1 cellular context compared by ENCODE assay signal in the genomic region with DNA sequence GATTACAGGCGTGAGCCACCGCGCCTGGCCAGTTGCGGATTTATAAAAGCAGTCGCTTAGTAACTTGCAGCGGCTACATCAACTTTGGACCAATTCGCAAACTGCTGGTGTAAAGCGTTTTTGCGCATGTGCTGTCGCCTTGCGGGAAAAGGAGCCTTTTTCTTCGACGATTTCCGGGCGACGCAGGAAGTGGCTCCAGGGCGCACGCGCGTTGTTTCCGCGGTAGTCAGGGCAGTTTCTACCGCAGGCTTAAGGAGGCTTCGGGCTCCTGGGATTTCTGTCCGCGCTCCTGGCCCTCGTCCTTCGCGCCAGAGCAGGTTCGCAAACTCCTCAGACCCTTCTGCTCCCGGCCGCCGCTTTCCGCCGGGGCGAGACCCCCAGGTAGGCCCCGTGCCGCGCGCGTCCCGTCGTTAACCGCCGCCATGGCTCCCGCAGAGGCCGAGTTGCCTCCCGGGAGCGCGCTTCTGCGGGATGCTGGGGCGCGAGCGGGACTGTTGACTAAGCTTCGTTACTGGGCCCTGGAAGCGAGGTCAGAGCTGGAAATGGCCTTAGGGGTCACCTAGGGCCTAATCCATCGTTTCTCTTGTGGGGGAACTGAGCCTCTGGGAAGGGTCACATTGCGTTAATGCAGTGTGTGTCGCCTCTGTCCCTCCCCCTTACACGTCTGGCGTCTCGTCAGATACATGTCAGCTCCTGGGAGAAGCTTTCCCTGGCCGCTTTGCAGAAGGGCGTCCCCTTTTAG.
TF ChIP-seq lines count a peak whose summit lies in the region.

A gene with protein sequence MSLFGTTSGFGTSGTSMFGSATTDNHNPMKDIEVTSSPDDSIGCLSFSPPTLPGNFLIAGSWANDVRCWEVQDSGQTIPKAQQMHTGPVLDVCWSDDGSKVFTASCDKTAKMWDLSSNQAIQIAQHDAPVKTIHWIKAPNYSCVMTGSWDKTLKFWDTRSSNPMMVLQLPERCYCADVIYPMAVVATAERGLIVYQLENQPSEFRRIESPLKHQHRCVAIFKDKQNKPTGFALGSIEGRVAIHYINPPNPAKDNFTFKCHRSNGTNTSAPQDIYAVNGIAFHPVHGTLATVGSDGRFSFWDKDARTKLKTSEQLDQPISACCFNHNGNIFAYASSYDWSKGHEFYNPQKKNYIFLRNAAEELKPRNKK (plus strand): TSS at position 214 of the 742 bp plus-strand sequence. CDS start 2,784 bp downstream, outside the sequence.

TF ChIP-seq in HEK293, 187 proteins besides CTCF, POLR2A, EP300 and RAD21 (continued from another document and continues in another):
- TF ChIP-seq, protein P1, sequence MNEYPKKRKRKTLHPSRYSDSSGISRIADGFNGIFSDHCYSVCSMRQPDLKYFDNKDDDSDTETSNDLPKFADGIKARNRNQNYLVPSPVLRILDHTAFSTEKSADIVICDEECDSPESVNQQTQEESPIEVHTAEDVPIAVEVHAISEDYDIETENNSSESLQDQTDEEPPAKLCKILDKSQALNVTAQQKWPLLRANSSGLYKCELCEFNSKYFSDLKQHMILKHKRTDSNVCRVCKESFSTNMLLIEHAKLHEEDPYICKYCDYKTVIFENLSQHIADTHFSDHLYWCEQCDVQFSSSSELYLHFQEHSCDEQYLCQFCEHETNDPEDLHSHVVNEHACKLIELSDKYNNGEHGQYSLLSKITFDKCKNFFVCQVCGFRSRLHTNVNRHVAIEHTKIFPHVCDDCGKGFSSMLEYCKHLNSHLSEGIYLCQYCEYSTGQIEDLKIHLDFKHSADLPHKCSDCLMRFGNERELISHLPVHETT (tag by site-specific recombination; IDR thresholded peaks at IDR 0.05) = no peak
- TF ChIP-seq GFI1B (tag by site-specific recombination; IDR thresholded peaks at IDR 0.05) (no peak), WT1 (tag by site-specific recombination; IDR thresholded peaks at IDR 0.05) (no peak), ZNF404 (tag by site-specific recombination; IDR thresholded peaks at IDR 0.05) (no peak), ZNF777 (tag by site-specific recombination; IDR thresholded peaks at IDR 0.05; ENCODE audit: borderline replicate concordance) (peak; percentile 80; the same call in 1 of the 2 replicates), ZNF473 (tag by site-specific recombination; IDR thresholded peaks at IDR 0.05) (no peak), YY1 (tag by site-specific recombination; IDR thresholded peaks at IDR 0.05) (peak; percentile 92), SP3 (tag by site-specific recombination; IDR thresholded peaks at IDR 0.05) (0 out of 2 replicates have a peak, but pooled peaks have one; percentile 34), ZNF561 (tag by site-specific recombination; IDR thresholded peaks at IDR 0.05; ENCODE audit: borderline replicate concordance) (peak; percentile 62), ZNF747 (tag by site-specific recombination; IDR thresholded peaks at IDR 0.05) (no peak), ZNF2 (tag by site-specific recombination; IDR thresholded peaks at IDR 0.05) (peak; percentile 63; the same call in 1 of the 2 replicates), YY2 (tag by site-specific recombination; IDR thresholded peaks at IDR 0.05) (peak; percentile 78), ZBTB8A (tag by site-specific recombination; IDR thresholded peaks at IDR 0.05) (peak; percentile 32; the same call in 1 of the 2 replicates), ZNF248 (tag by site-specific recombination; IDR thresholded peaks at IDR 0.05) (no peak), ZBTB20 (tag by site-specific recombination; IDR thresholded peaks at IDR 0.05) (no peak), EGR2 (tag by site-specific recombination; IDR thresholded peaks at IDR 0.05; ENCODE audit: low read depth) (no peak), ZNF76 (tag by site-specific recombination; IDR thresholded peaks at IDR 0.05; ENCODE audit: borderline replicate concordance, low read depth) (peak; percentile 92), ZNF324 (tag by site-specific recombination; IDR thresholded peaks at IDR 0.05) (0 out of 2 replicates have a peak, but pooled peaks have one; percentile 36), ZNF239 (tag by site-specific recombination; IDR thresholded peaks at IDR 0.05) (no peak), ZBTB1 (tag by site-specific recombination; IDR thresholded peaks at IDR 0.05) (no peak), ZNF660 (tag by site-specific recombination; IDR thresholded peaks at IDR 0.05) (no peak), ZNF776 (tag by site-specific recombination; IDR thresholded peaks at IDR 0.05; ENCODE audit: borderline replicate concordance) (no peak), ZFP69B (tag by site-specific recombination; IDR thresholded peaks at IDR 0.05) (no peak), ZNF585B (tag by site-specific recombination; IDR thresholded peaks at IDR 0.05) (no peak), ZNF132 (tag by site-specific recombination; IDR thresholded peaks at IDR 0.05; ENCODE audit: borderline replicate concordance) (no peak), ZNF169 (tag by site-specific recombination; IDR thresholded peaks at IDR 0.05) (no peak), ZNF670 (tag by site-specific recombination; IDR thresholded peaks at IDR 0.05; ENCODE audit: low read depth) (no peak), SCRT1 (tag by site-specific recombination; IDR thresholded peaks at IDR 0.05; ENCODE audit: borderline replicate concordance) (no peak), ZBTB17 (tag by site-specific recombination; IDR thresholded peaks at IDR 0.05) (peak; percentile 25; the same call in 1 of the 2 replicates), ZNF350 (tag by site-specific recombination; IDR thresholded peaks at IDR 0.05) (no peak), ZBTB48 (tag by site-specific recombination; IDR thresholded peaks at IDR 0.05) (peak; percentile 47; the same call in 1 of the 2 replicates), ZNF837 (tag by site-specific recombination; IDR thresholded peaks at IDR 0.05) (no peak), KLF1 (tag by site-specific recombination; IDR thresholded peaks at IDR 0.05) (0 out of 2 replicates have a peak, but pooled peaks have one; percentile 5), ZNF501 (tag by site-specific recombination; IDR thresholded peaks at IDR 0.05) (0 out of 2 replicates have a peak, but pooled peaks have one; percentile 25), ZSCAN30 (tag by site-specific recombination; IDR thresholded peaks at IDR 0.05) (0 out of 2 replicates have a peak, but pooled peaks have one; percentile 73)
- TF ChIP-seq, protein P2, sequence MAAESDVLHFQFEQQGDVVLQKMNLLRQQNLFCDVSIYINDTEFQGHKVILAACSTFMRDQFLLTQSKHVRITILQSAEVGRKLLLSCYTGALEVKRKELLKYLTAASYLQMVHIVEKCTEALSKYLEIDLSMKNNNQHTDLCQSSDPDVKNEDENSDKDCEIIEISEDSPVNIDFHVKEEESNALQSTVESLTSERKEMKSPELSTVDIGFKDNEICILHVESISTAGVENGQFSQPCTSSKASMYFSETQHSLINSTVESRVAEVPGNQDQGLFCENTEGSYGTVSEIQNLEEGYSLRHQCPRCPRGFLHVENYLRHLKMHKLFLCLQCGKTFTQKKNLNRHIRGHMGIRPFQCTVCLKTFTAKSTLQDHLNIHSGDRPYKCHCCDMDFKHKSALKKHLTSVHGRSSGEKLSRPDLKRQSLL (tag by site-specific recombination; IDR thresholded peaks at IDR 0.05) = no peak
- TF ChIP-seq, protein P3, sequence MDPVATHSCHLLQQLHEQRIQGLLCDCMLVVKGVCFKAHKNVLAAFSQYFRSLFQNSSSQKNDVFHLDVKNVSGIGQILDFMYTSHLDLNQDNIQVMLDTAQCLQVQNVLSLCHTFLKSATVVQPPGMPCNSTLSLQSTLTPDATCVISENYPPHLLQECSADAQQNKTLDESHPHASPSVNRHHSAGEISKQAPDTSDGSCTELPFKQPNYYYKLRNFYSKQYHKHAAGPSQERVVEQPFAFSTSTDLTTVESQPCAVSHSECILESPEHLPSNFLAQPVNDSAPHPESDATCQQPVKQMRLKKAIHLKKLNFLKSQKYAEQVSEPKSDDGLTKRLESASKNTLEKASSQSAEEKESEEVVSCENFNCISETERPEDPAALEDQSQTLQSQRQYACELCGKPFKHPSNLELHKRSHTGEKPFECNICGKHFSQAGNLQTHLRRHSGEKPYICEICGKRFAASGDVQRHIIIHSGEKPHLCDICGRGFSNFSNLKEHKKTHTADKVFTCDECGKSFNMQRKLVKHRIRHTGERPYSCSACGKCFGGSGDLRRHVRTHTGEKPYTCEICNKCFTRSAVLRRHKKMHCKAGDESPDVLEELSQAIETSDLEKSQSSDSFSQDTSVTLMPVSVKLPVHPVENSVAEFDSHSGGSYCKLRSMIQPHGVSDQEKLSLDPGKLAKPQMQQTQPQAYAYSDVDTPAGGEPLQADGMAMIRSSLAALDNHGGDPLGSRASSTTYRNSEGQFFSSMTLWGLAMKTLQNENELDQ (tag by site-specific recombination; IDR thresholded peaks at IDR 0.05; ENCODE audit: low read depth) = no peak
- TF ChIP-seq, protein P4, sequence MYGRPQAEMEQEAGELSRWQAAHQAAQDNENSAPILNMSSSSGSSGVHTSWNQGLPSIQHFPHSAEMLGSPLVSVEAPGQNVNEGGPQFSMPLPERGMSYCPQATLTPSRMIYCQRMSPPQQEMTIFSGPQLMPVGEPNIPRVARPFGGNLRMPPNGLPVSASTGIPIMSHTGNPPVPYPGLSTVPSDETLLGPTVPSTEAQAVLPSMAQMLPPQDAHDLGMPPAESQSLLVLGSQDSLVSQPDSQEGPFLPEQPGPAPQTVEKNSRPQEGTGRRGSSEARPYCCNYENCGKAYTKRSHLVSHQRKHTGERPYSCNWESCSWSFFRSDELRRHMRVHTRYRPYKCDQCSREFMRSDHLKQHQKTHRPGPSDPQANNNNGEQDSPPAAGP (tag by site-specific recombination; IDR thresholded peaks at IDR 0.05) = no peak
- TF ChIP-seq, protein P5, sequence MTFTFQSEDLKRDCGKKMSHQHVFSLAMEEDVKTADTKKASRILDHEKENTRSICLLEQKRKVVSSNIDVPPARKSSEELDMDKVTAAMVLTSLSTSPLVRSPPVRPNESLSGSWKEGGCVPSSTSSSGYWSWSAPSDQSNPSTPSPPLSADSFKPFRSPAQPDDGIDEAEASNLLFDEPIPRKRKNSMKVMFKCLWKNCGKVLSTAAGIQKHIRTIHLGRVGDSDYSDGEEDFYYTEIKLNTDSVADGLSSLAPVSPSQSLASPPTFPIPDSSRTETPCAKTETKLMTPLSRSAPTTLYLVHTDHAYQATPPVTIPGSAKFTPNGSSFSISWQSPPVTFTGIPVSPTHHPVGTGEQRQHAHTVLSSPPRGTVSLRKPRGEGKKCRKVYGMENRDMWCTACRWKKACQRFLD (tag by site-specific recombination; IDR thresholded peaks at IDR 0.05) = no peak
- TF ChIP-seq, protein P6, sequence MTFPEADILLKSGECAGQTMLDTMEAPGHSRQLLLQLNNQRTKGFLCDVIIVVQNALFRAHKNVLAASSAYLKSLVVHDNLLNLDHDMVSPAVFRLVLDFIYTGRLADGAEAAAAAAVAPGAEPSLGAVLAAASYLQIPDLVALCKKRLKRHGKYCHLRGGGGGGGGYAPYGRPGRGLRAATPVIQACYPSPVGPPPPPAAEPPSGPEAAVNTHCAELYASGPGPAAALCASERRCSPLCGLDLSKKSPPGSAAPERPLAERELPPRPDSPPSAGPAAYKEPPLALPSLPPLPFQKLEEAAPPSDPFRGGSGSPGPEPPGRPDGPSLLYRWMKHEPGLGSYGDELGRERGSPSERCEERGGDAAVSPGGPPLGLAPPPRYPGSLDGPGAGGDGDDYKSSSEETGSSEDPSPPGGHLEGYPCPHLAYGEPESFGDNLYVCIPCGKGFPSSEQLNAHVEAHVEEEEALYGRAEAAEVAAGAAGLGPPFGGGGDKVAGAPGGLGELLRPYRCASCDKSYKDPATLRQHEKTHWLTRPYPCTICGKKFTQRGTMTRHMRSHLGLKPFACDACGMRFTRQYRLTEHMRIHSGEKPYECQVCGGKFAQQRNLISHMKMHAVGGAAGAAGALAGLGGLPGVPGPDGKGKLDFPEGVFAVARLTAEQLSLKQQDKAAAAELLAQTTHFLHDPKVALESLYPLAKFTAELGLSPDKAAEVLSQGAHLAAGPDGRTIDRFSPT (tag by site-specific recombination; IDR thresholded peaks at IDR 0.05) = no peak
- TF ChIP-seq, protein P7, sequence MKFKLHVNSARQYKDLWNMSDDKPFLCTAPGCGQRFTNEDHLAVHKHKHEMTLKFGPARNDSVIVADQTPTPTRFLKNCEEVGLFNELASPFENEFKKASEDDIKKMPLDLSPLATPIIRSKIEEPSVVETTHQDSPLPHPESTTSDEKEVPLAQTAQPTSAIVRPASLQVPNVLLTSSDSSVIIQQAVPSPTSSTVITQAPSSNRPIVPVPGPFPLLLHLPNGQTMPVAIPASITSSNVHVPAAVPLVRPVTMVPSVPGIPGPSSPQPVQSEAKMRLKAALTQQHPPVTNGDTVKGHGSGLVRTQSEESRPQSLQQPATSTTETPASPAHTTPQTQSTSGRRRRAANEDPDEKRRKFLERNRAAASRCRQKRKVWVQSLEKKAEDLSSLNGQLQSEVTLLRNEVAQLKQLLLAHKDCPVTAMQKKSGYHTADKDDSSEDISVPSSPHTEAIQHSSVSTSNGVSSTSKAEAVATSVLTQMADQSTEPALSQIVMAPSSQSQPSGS (tag by site-specific recombination; IDR thresholded peaks at IDR 0.05; ENCODE audit: low read depth) = no peak
- TF ChIP-seq, protein P8, sequence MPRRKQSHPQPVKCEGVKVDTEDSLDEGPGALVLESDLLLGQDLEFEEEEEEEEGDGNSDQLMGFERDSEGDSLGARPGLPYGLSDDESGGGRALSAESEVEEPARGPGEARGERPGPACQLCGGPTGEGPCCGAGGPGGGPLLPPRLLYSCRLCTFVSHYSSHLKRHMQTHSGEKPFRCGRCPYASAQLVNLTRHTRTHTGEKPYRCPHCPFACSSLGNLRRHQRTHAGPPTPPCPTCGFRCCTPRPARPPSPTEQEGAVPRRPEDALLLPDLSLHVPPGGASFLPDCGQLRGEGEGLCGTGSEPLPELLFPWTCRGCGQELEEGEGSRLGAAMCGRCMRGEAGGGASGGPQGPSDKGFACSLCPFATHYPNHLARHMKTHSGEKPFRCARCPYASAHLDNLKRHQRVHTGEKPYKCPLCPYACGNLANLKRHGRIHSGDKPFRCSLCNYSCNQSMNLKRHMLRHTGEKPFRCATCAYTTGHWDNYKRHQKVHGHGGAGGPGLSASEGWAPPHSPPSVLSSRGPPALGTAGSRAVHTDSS (tag by site-specific recombination; IDR thresholded peaks at IDR 0.05) = no peak
- TF ChIP-seq, protein P9, sequence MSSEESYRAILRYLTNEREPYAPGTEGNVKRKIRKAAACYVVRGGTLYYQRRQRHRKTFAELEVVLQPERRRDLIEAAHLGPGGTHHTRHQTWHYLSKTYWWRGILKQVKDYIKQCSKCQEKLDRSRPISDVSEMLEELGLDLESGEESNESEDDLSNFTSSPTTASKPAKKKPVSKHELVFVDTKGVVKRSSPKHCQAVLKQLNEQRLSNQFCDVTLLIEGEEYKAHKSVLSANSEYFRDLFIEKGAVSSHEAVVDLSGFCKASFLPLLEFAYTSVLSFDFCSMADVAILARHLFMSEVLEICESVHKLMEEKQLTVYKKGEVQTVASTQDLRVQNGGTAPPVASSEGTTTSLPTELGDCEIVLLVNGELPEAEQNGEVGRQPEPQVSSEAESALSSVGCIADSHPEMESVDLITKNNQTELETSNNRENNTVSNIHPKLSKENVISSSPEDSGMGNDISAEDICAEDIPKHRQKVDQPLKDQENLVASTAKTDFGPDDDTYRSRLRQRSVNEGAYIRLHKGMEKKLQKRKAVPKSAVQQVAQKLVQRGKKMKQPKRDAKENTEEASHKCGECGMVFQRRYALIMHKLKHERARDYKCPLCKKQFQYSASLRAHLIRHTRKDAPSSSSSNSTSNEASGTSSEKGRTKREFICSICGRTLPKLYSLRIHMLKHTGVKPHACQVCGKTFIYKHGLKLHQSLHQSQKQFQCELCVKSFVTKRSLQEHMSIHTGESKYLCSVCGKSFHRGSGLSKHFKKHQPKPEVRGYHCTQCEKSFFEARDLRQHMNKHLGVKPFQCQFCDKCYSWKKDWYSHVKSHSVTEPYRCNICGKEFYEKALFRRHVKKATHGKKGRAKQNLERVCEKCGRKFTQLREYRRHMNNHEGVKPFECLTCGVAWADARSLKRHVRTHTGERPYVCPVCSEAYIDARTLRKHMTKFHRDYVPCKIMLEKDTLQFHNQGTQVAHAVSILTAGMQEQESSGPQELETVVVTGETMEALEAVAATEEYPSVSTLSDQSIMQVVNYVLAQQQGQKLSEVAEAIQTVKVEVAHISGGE (tag by site-specific recombination; conservative IDR thresholded peaks at IDR 0.05; ENCODE audit: low read depth) = peak; percentile 92
